1 cellular context compared by ENCODE assay signal in the genomic region with DNA sequence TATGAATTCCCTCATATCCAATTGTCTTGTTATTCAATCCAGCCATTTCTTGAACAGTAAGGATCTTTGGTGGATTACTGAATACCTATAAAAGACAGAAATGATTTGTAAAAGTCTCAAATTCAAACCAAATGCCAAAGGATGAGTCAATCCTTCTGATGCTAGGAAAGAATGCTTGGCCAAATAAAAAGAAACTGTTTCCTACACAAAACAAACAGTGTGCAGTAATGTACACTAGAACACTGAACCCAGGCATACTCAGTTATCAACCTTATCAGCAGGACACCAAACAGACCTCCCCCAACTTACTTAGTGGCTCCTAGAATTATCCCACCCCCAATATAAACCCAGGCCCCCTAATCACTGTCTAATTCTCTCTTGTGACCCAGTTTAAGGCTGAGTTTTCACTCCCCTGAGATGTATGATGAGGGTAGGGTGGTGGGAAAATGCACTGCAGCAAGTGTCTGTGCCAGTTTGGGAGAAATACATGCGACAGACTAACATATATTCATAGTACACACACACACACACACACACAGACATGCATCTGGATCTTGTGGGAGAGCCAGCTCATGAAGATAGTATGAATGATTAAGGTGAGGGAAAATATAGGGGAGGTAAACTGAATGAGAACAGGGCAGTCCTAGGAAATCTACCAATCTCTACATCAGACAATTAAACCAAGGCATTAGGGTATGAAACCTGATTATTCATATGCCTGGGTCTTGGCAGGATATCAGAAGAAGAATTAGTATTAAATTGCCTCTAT.
A peak's percentile ranks its signal among the peaks of the same experiment; 100 is the strongest.
TF ChIP-seq lines count a peak whose summit lies in the region.

No MANE protein-coding gene starts in this region.

TF ChIP-seq in liver, 16 proteins besides CTCF, POLR2A, EP300 and RAD21 (continued from another document):
- TF ChIP-seq JUND (IDR thresholded peaks at IDR 0.05) (peak in 1 of 2 donors; percentile 31), SP1 (IDR thresholded peaks at IDR 0.05) (no peak), RXRA (IDR thresholded peaks at IDR 0.05) (peak; percentile 33 to 62)
